In the genomic region with DNA sequence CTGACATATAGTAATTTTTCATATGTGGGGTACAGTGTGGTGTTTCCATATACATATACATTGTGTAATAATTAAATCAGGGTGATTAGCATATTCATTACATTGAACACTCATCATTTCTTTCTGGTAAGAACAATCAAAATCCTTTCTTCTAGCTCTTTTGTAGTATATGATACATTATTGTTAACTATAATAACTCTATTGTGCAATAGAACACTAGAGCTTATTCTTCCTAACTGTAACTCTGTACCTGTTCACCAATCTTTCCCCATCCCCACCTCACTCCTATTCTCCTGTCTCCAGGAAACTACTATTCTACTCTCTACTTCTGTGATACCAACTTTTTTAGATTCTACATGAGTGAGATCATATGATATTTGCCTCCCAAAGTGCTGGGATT, we compare ENCODE assay signal across 2 cellular contexts.
TF ChIP-seq lines count a peak whose summit lies in the region.

No MANE protein-coding gene starts in this region.

TF ChIP-seq in IMR-90, 13 proteins besides CTCF, POLR2A, EP300 and RAD21:
- peak; percentile 74 for TF ChIP-seq CEBPB (IDR thresholded peaks at IDR 0.05; ENCODE audit: low read depth, low read length)
- TF ChIP-seq RFX5 (IDR thresholded peaks at IDR 0.05; ENCODE audit: low read depth, low read length): no peak

TF ChIP-seq in K562, 482 proteins besides CTCF, POLR2A, EP300 and RAD21:
- TF ChIP-seq BMI1 (IDR thresholded peaks at IDR 0.05; ENCODE audit: low read length): no peak
- TF ChIP-seq CEBPB (tag; IDR thresholded peaks at IDR 0.05): peak; percentile 91
- TF ChIP-seq, protein P1, sequence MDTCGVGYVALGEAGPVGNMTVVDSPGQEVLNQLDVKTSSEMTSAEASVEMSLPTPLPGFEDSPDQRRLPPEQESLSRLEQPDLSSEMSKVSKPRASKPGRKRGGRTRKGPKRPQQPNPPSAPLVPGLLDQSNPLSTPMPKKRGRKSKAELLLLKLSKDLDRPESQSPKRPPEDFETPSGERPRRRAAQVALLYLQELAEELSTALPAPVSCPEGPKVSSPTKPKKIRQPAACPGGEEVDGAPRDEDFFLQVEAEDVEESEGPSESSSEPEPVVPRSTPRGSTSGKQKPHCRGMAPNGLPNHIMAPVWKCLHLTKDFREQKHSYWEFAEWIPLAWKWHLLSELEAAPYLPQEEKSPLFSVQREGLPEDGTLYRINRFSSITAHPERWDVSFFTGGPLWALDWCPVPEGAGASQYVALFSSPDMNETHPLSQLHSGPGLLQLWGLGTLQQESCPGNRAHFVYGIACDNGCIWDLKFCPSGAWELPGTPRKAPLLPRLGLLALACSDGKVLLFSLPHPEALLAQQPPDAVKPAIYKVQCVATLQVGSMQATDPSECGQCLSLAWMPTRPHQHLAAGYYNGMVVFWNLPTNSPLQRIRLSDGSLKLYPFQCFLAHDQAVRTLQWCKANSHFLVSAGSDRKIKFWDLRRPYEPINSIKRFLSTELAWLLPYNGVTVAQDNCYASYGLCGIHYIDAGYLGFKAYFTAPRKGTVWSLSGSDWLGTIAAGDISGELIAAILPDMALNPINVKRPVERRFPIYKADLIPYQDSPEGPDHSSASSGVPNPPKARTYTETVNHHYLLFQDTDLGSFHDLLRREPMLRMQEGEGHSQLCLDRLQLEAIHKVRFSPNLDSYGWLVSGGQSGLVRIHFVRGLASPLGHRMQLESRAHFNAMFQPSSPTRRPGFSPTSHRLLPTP (IDR thresholded peaks at IDR 0.05; ENCODE audit: borderline replicate concordance, extremely low read depth, insufficient read length): no peak
- no peak for TF ChIP-seq TARDBP (IDR thresholded peaks at IDR 0.05)
- no peak for TF ChIP-seq NELFE (IDR thresholded peaks at IDR 0.05; ENCODE audit: insufficient read depth, insufficient read length)
- TF ChIP-seq ZNF644 (tag; IDR thresholded peaks at IDR 0.05; ENCODE audit: low read depth): no peak
- TF ChIP-seq MCM3 (IDR thresholded peaks at IDR 0.05): no peak
- no peak for TF ChIP-seq HDGF (IDR thresholded peaks at IDR 0.05)
- no peak for TF ChIP-seq CEBPG (CRISPR knock-in tag; IDR thresholded peaks at IDR 0.05)
- peak; percentile 45 to 85 for TF ChIP-seq CEBPG (tag; conservative IDR thresholded peaks at IDR 0.05 in 1 of 2, IDR thresholded peaks at IDR 0.05 in 1 of 2)
- TF ChIP-seq, protein P2, sequence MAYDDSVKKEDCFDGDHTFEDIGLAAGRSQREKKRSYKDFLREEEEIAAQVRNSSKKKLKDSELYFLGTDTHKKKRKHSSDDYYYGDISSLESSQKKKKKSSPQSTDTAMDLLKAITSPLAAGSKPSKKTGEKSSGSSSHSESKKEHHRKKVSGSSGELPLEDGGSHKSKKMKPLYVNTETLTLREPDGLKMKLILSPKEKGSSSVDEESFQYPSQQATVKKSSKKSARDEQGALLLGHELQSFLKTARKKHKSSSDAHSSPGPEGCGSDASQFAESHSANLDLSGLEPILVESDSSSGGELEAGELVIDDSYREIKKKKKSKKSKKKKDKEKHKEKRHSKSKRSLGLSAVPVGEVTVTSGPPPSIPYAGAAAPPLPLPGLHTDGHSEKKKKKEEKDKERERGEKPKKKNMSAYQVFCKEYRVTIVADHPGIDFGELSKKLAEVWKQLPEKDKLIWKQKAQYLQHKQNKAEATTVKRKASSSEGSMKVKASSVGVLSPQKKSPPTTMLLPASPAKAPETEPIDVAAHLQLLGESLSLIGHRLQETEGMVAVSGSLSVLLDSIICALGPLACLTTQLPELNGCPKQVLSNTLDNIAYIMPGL (CRISPR knock-in tag; IDR thresholded peaks at IDR 0.05): no peak
- no peak for TF ChIP-seq NFE2 (IDR thresholded peaks at IDR 0.05; ENCODE audit: low read depth)
- TF ChIP-seq PHB2 (IDR thresholded peaks at IDR 0.05; ENCODE audit: low read depth): no peak
